11 cellular contexts compared by ENCODE assay signal in genomic region chr11:70281114-70281729, GRCh38. TPM values are rescaled to one million over a fixed set of nuclear protein-coding genes. Genes with fewer than 3 reads are reported as not detected.
DNase-seq lines count a peak whose midpoint lies in the region; TF ChIP-seq lines count a peak whose summit lies in the region.
"Had no signal": no experiment of that assay in that cellular context is flagged by ENCODE, and none has a peak within 500 bp of the region (broad histone marks: within the 10 kb centered on the region; RNA-seq: fewer than 3 reads in every experiment).

No MANE protein-coding gene starts in this region.

- DNase-seq in AG04450 (ENCODE audit: low read depth, low spot score) (no peak), foreskin fibroblast (peak; percentile 55 to 57), osteoblast (ENCODE audit: insufficient read length, low spot score, missing footprints) (peak; percentile 95), GDM1 (lab: John Stamatoyannopoulos, UW) (no peak), glomerular visceral epithelial cell (ENCODE audit: extremely low spot score) (no peak), NCI-H187 (lab: John Stamatoyannopoulos, UW) (no peak), Peyer's patch (no peak)
- DNase-seq: activated CD8-positive, alpha-beta T cell treated with anti-CD3 and anti-CD28 coated beads, Interleukin-2, amount 10 ng/mL, durations not matched to agents 7 days and 5 days; activated naive CD4-positive, alpha-beta T cell treated with anti-CD3 and anti-CD28 coated beads, Interleukin-2, amount 50 U/mL, for 16 hours; stimulated activated naive CD4-positive, alpha-beta T cell treated with Interleukin-2 at 50 U/mL for 16 hours had no signal

- POLR2A ChIA-PET in AG04450 (lab: Yijun Ruan, JAX), result no interaction called here

- H3K79me2 ChIP-seq in osteoblast (ENCODE audit: insufficient read depth, low read length), result peaks cover 88% of the 10 kb centered on the region

- H3K27ac ChIP-seq in AG04450 (ENCODE audit: low read depth, low read length), result peak overlapping the region; percentile 31
- peak overlapping the region; percentile 19 for H3K27ac ChIP-seq in angular gyrus (ENCODE audit: low read depth, low read length)
- H3K27ac ChIP-seq in osteoblast (ENCODE audit: low read depth, low read length), result peak overlapping the region; percentile 83
- H3K27ac ChIP-seq in Peyer's patch, result no peak overlapping the region

- TF ChIP-seq POLR2A in Peyer's patch (IDR thresholded peaks at IDR 0.05), result no peak

- no peaks in the 10 kb centered on the region for H3K27me3 ChIP-seq in AG04450 (ENCODE audit: control insufficient read depth, insufficient read depth, low read length)
- no peaks in the 10 kb centered on the region for H3K27me3 ChIP-seq in osteoblast (ENCODE audit: insufficient read depth, low read length)
- no peaks in the 10 kb centered on the region for H3K27me3 ChIP-seq in Peyer's patch

- H3K4me3 ChIP-seq in AG04450 (ENCODE audit: low read depth, low read length), result no peak overlapping the region
- no peak overlapping the region for H3K4me3 ChIP-seq in foreskin fibroblast (ENCODE audit: low read depth in 1 of 2, low read length in 2 of 2)
- H3K4me3 ChIP-seq in osteoblast (ENCODE audit: insufficient read depth, low read length), result no peak overlapping the region
- H3K4me3 ChIP-seq in Peyer's patch, result no peak overlapping the region

- H3K4me1 ChIP-seq in osteoblast (ENCODE audit: insufficient read depth, low read length) (peaks cover 19% of the 10 kb centered on the region), Peyer's patch (no peaks in the 10 kb centered on the region)

- peak overlapping the region; percentile 53 for H3K4me2 ChIP-seq in osteoblast (ENCODE audit: insufficient read depth, low read length)

- H2AFZ ChIP-seq in osteoblast (ENCODE audit: low read length), result peak overlapping the region; percentile 36

- TF ChIP-seq CTCF in AG04450 (IDR thresholded peaks at IDR 0.05; ENCODE audit: low read depth, low read length), result 0 out of 2 replicates have a peak, but pooled peaks have one; percentile 3
- TF ChIP-seq CTCF in foreskin fibroblast (IDR thresholded peaks at IDR 0.05; ENCODE audit: low read depth, low read length), result no peak
- TF ChIP-seq CTCF in osteoblast (IDR thresholded peaks at IDR 0.05; ENCODE audit: extremely low read depth, low read depth, low read length), result peak; percentile 52
- no peak for TF ChIP-seq CTCF in Peyer's patch (IDR thresholded peaks at IDR 0.05)

- H3K36me3 ChIP-seq in osteoblast (ENCODE audit: insufficient read depth, low read length) (peaks cover 29% of the 10 kb centered on the region), Peyer's patch (peaks cover 0 to 75% (median 0%) of the 10 kb centered on the region in 3 donors)

- CTCF ChIA-PET in AG04450 (lab: Charles Lee), result no interaction called here

- peaks cover 38% of the 10 kb centered on the region for H4K20me1 ChIP-seq in osteoblast (ENCODE audit: insufficient read depth, low read length)

- H3K9me3 ChIP-seq in AG04450 (ENCODE audit: control insufficient read depth, insufficient read depth, low read length) (no peaks in the 10 kb centered on the region), osteoblast (ENCODE audit: low read depth, low read length) (no peaks in the 10 kb centered on the region), Peyer's patch (no peaks in the 10 kb centered on the region)

RNA-seq across cellular contexts. Expression of gene PPFIA1, which starts 10.7 kb away (rescaled TPM):
- 32.9 and 39.9 TPM in 2 replicates for polyA plus RNA-seq in AG04450 (2011; rRNA removed)
- 91.4 and 113 TPM in 2 replicates for polyA minus RNA-seq in AG04450 (2011; rRNA and poly(A)+ RNA removed)
- total RNA-seq in osteoblast (93.7 and 110 TPM in 2 replicates), Peyer's patch (100 to 1,000 TPM in 1 of 4 donors, 10 to 100 TPM in 3; 45.5 to 111 (median 71.4) TPM)

Comparison
In these comparisons a context has a peak if more than half of its experiments do, and no peak if none do; other contexts are left out.
1. DNase-seq: peak in foreskin fibroblast (2 of 2) and osteoblast (single experiment); none in AG04450 (single experiment), GDM1 (single experiment), glomerular visceral epithelial cell (single experiment), NCI-H187 (0 of 2) and Peyer's patch (0 of 3).
2. H3K27ac ChIP-seq: peak in AG04450 (single experiment), angular gyrus (single experiment) and osteoblast (single experiment); none in Peyer's patch (0 of 4).
3. CTCF ChIP-seq: peak in AG04450 (single experiment) and osteoblast (single experiment); none in foreskin fibroblast (single experiment) and Peyer's patch (0 of 6).